10 cellular contexts compared by ENCODE assay signal in genomic region chr1:30822966-30823581, GRCh38.
DNase-seq lines count a peak whose midpoint lies in the region; TF ChIP-seq lines count a peak whose summit lies in the region.
"Had no signal": no experiment of that assay in that cellular context is flagged by ENCODE, and none has a peak within 500 bp of the region (broad histone marks: within the 10 kb centered on the region; RNA-seq: fewer than 3 reads in every experiment).

No MANE protein-coding gene starts in this region.

- CTCF ChIA-PET in Calu3 (lab: Charles Lee) (interaction anchor here (1.9 to 3.0 kb wide), 2 partner anchors 19 to 21 kb away, joined by 7 to 9 read pairs; no protein-coding TSS in a partner anchor), HEK293T (lab: Yijun Ruan, JAX) (interaction anchor here (1.2 kb wide), 1 partner anchor 21 kb away, joined by 3 read pairs; no protein-coding TSS in a partner anchor)

- POLR2A ChIA-PET in HEK293T (lab: Yijun Ruan, JAX) = interaction anchor here (0.7 to 2.3 kb wide), 10 partner anchors 9 to 1641 kb away, joined by 3 to 10 read pairs (median 6); partner anchors contain the start of gene SRSF4

- no peak overlapping the region for H3K27ac Mint-ChIP-seq in Calu3 (ENCODE audit: unreplicated experiment)
- H3K27ac Mint-ChIP-seq in progenitor cell of endocrine pancreas = peak overlapping the region; percentile 26

- H3K4me3 Mint-ChIP-seq in Calu3 (ENCODE audit: low read depth, unreplicated experiment) = peak overlapping the region; percentile 72
- H3K4me3 Mint-ChIP-seq in progenitor cell of endocrine pancreas (ENCODE audit: low read depth) = no peak overlapping the region

- DNase-seq in Calu3 (peak; percentile 11), Peyer's patch (no peak), fibroblast of lung (ENCODE audit: low read depth in 2 of 2) (peak; percentile 73 to 76), progenitor cell of endocrine pancreas (ENCODE audit: low spot score, unreplicated experiment) (no peak), HEK293T (ENCODE audit: extremely low spot score) (no peak), NCI-H226 (no peak)
- DNase-seq in stimulated activated CD4-positive, alpha-beta T cell treated with anti-CD3 and anti-CD28 coated beads, Interleukin-4, amount 100 ng/mL, for 4 hours = no peak
- no peak for DNase-seq in activated naive CD4-positive, alpha-beta T cell (lab: John Stamatoyannopoulos, UW)
- DNase-seq: stimulated activated CD4-positive, alpha-beta T cell treated with anti-CD3 and anti-CD28 coated beads, Interleukin-4, amount 100 ng/mL, for 24 hours had no signal

- H3K4me1 Mint-ChIP-seq in Calu3 (ENCODE audit: low read depth, unreplicated experiment) (peaks cover 33% of the 10 kb centered on the region), progenitor cell of endocrine pancreas (ENCODE audit: low read depth) (peaks cover 3% of the 10 kb centered on the region)

- no TSS peak for BruUV-seq in Calu3 (replicated peaks; lab: Mats Ljungman, UMichigan)

- H3K9me3 Mint-ChIP-seq in Calu3 (ENCODE audit: low read depth, unreplicated experiment) (no peaks in the 10 kb centered on the region), progenitor cell of endocrine pancreas (ENCODE audit: low read depth) (no peaks in the 10 kb centered on the region)

- intact Hi-C loops in Calu3 (cut with micrococcal nuclease; ENCODE audit: unreplicated experiment) = no loop called here

- H3K27ac ChIP-seq in Peyer's patch (peak overlapping the region; percentile 69 to 89 (median 78)), fibroblast of lung (ENCODE audit: insufficient read depth, low read length) (peak overlapping the region; percentile 91)
- H3K27ac ChIP-seq: foreskin keratinocyte had no signal

- H3K27me3 Mint-ChIP-seq in Calu3 (ENCODE audit: unreplicated experiment) (peaks cover 17% of the 10 kb centered on the region), progenitor cell of endocrine pancreas (peaks cover 45% of the 10 kb centered on the region)

- H4K20me1 ChIP-seq in fibroblast of lung (ENCODE audit: control insufficient read depth, extremely low read depth, insufficient read depth, low read length) = no peaks in the 10 kb centered on the region

- H3K4me3 ChIP-seq in Peyer's patch (no peak overlapping the region), fibroblast of lung (replicated peaks in 1 of 4; ENCODE audit: control extremely low read depth in 1 of 4, insufficient read depth in 1 of 4, low read depth in 3 of 4, low read length in 4 of 4) (no peak overlapping the region)

- TF ChIP-seq CTCF in Calu3 (IDR thresholded peaks at IDR 0.05; ENCODE audit: unreplicated experiment) (no peak), Peyer's patch (IDR thresholded peaks at IDR 0.05) (no peak), fibroblast of lung (conservative IDR thresholded peaks at IDR 0.05 in 1 of 2, IDR thresholded peaks at IDR 0.05 in 1 of 2; ENCODE audit: low read depth in 1 of 2, low read length in 2 of 2) (no peak), progenitor cell of endocrine pancreas (IDR thresholded peaks at IDR 0.05; ENCODE audit: unreplicated experiment) (no peak)

- H3K27me3 ChIP-seq in Peyer's patch (no peaks in the 10 kb centered on the region), fibroblast of lung (ENCODE audit: control insufficient read depth, insufficient read depth, low read length) (peaks cover 10% of the 10 kb centered on the region)

- H2AFZ ChIP-seq in fibroblast of lung (ENCODE audit: low read length) = no peak overlapping the region

- H3K36me3 ChIP-seq in Peyer's patch (no peaks in the 10 kb centered on the region), fibroblast of lung (ENCODE audit: control insufficient read depth, insufficient read depth, low read length) (no peaks in the 10 kb centered on the region)

- H3K9ac ChIP-seq in fibroblast of lung (ENCODE audit: insufficient read depth, low read length) = no peak overlapping the region

- H3K4me1 ChIP-seq in Peyer's patch = peaks cover 0 to 15% (median 3%) of the 10 kb centered on the region in 4 donors
- peaks cover 17% of the 10 kb centered on the region for H3K4me1 ChIP-seq in fibroblast of lung (ENCODE audit: control insufficient read depth, extremely low read depth, insufficient read depth, low read length)

- H3K36me3 Mint-ChIP-seq in Calu3 (ENCODE audit: insufficient read depth, unreplicated experiment) (peaks cover 14% of the 10 kb centered on the region), progenitor cell of endocrine pancreas (ENCODE audit: insufficient read depth) (no peaks in the 10 kb centered on the region)

- H3K79me2 ChIP-seq in fibroblast of lung (ENCODE audit: control insufficient read depth, insufficient read depth, low read length) = no peaks in the 10 kb centered on the region

- TF ChIP-seq POLR2A in Peyer's patch (IDR thresholded peaks at IDR 0.05) = no peak

- H3K9me3 ChIP-seq in Peyer's patch = no peaks in the 10 kb centered on the region
- H3K9me3 ChIP-seq in fibroblast of lung (ENCODE audit: control insufficient read depth, insufficient read depth, low read depth, low read length) = no peaks in the 10 kb centered on the region

- H3K4me2 ChIP-seq in fibroblast of lung (ENCODE audit: extremely low read depth, insufficient read depth, low read length) = no peak overlapping the region

TF ChIP-seq in HEK293T, 16 proteins besides CTCF, POLR2A, EP300 and RAD21:
- TF ChIP-seq BHLHE40 (IDR thresholded peaks at IDR 0.05; ENCODE audit: borderline replicate concordance) = no peak
- TF ChIP-seq FOXK2 (IDR thresholded peaks at IDR 0.05) = no peak
- no peak for TF ChIP-seq FOXA1 (IDR thresholded peaks at IDR 0.05)
- TF ChIP-seq SP1 (IDR thresholded peaks at IDR 0.05) = no peak
TF ChIP-seq in HEK293T: peak in this region for 0.

Comparison
In these comparisons a context has a peak if more than half of its experiments do, and no peak if none do; other contexts are left out.
1. DNase-seq: peak in Calu3 (single experiment) and fibroblast of lung (2 of 2); none in Peyer's patch (0 of 3), progenitor cell of endocrine pancreas (single experiment), stimulated activated CD4-positive, alpha-beta T cell treated with anti-CD3 and anti-CD28 coated beads, Interleukin-4, amount 100 ng/mL, for 4 hours (0 of 2), HEK293T (single experiment), NCI-H226 (single experiment) and activated naive CD4-positive, alpha-beta T cell (0 of 4).